ENCODE assay signal across 9 cellular contexts in genomic region chr14:23364604-23365352, GRCh38. TPM values are rescaled to one million over a fixed set of nuclear protein-coding genes. Genes with fewer than 3 reads are reported as not detected.
DNase-seq lines count a peak whose midpoint lies in the region; ATAC-seq and TF ChIP-seq lines count a peak whose summit lies in the region.
"Had no signal": no experiment of that assay in that cellular context is flagged by ENCODE, and none has a peak within 500 bp of the region (broad histone marks: within the 10 kb centered on the region; RNA-seq: fewer than 3 reads in every experiment).

TSS of gene EFS (minus strand) at chr14:23365172. CDS start at chr14:23365025, 147 bp downstream.

- peak within 1 kb of the TSS; percentile 85 for H3K4me3 Mint-ChIP-seq in HFFc6

- H3K4me1 Mint-ChIP-seq in HFFc6 (ENCODE audit: low read depth), result peaks cover 19% of the 10 kb centered on the region

- H3K9me3 Mint-ChIP-seq in HFFc6, result no peaks in the 10 kb centered on the region

- ATAC-seq in HG03139 (IDR thresholded peaks at IDR 0.05; ENCODE audit: unreplicated experiment), result no peak

- peak within 1 kb of the TSS; percentile 94 for H3K27ac ChIP-seq in cingulate gyrus (ENCODE audit: low read depth, low read length)

- peak within 1 kb of the TSS; percentile 79 for H3K27ac Mint-ChIP-seq in HFFc6

- no peaks in the 10 kb centered on the region for H3K36me3 Mint-ChIP-seq in HFFc6 (ENCODE audit: low read depth)

- no peak for TF ChIP-seq CTCF in HFFc6 (IDR thresholded peaks at IDR 0.05)

- peaks cover 27% of the 10 kb centered on the region for H3K27me3 Mint-ChIP-seq in HFFc6 (ENCODE audit: insufficient read depth)

- H3K4me3 ChIP-seq in skeletal muscle cell (ENCODE audit: low read depth, low read length), result peak within 1 kb of the TSS; percentile 51

- no peak for DNase-seq in HFFc6
- DNase-seq in iris pigment epithelial cell (ENCODE audit: low read depth), result peak; percentile 27
- no peak for DNase-seq in skeletal muscle cell (ENCODE audit: low read depth)
- no peak for DNase-seq in activated CD4-positive, alpha-beta T cell treated with anti-CD3 and anti-CD28 coated beads, Interleukin-2, amount 50 U/mL, for 1 hour
- DNase-seq in T-helper 2 cell, result no peak
- DNase-seq in HUDEP-2 (lab: John Stamatoyannopoulos, UW; ENCODE audit: unreplicated experiment in 76 of 76), result no peak
- DNase-seq: stimulated activated CD4-positive, alpha-beta T cell treated with anti-CD3 and anti-CD28 coated beads, Interleukin-4, amount 100 ng/mL, for 1 hour had no signal

RNA-seq across cellular contexts. Expression of gene EFS, which starts in this region (rescaled TPM):
- 10 to 100 TPM in 5 of 6 experiments, 1 to 10 TPM in 1; 8.8 to 13.5 (median 12.3) TPM for total RNA-seq in HFFc6 (2021; fragmentation: NEBNext Ultra II Directional; extraction: Animal tissue kit (Norgen Biotek cat#: 25700))
